Comparison of ENCODE assay signal across 29 cellular contexts in genomic region chr3:141067559-141067958, GRCh38. TPM values are rescaled to one million over a fixed set of nuclear protein-coding genes. Genes with fewer than 3 reads are reported as not detected.
"Had no signal": no experiment of that assay in that cellular context is flagged by ENCODE, and none has a peak within 500 bp of the region (broad histone marks: within the 10 kb centered on the region; RNA-seq: fewer than 3 reads in every experiment).

No MANE protein-coding gene starts in this region.

- H3K27ac Mint-ChIP-seq: activated B cell treated with CpG ODN at 0.5 μM for 24 hours; activated naive CD4-positive, alpha-beta T cell treated with anti-CD3 and anti-CD28 coated beads for 36 hours; activated naive CD8-positive, alpha-beta T cell treated with anti-CD3 and anti-CD28 coated beads, Interleukin-2, amount 10 ng/mL, durations not matched to agents 7 days and 5 days; activated T-helper 2 cell treated with anti-CD3 and anti-CD28 coated beads, Interferon-gamma antibody, Interleukin-2, Interleukin-4, amounts not matched to agents 10 μg/mL and 5 μg/mL and 100 μg/mL, durations not matched to agents 14 hours and 24 hours and 36 hours; effector memory CD8-positive, alpha-beta T cell; memory B cell; naive B cell; progenitor cell of endocrine pancreas; stimulated activated effector memory CD8-positive, alpha-beta T cell treated with anti-CD3 and anti-CD28 coated beads, Interleukin-12 subunit alpha, Interleukin-12 subunit beta, amount 100 ng/mL, for 72 hours; T-cell had no signal

- H3K36me3 Mint-ChIP-seq: activated naive CD8-positive, alpha-beta T cell treated with anti-CD3 and anti-CD28 coated beads, Interleukin-2, amount 10 ng/mL, durations not matched to agents 7 days and 5 days; memory B cell; naive B cell; stimulated activated effector memory CD8-positive, alpha-beta T cell treated with anti-CD3 and anti-CD28 coated beads, Interleukin-12 subunit alpha, Interleukin-12 subunit beta, amount 100 ng/mL, for 72 hours; T-cell had no signal

- H3K9me3 Mint-ChIP-seq: activated B cell treated with CpG ODN at 0.5 μM for 24 hours; activated naive CD4-positive, alpha-beta T cell treated with anti-CD3 and anti-CD28 coated beads for 36 hours; activated naive CD8-positive, alpha-beta T cell treated with anti-CD3 and anti-CD28 coated beads, Interleukin-2, amount 10 ng/mL, durations not matched to agents 7 days and 5 days; activated T-cell treated with anti-CD3 and anti-CD28 coated beads, Interleukin-2, amount 50 U/mL, for 4 hours; activated T-helper 2 cell treated with anti-CD3 and anti-CD28 coated beads, Interferon-gamma antibody, Interleukin-2, Interleukin-4, amounts not matched to agents 10 μg/mL and 5 μg/mL and 100 μg/mL, durations not matched to agents 14 hours and 24 hours and 36 hours; effector memory CD8-positive, alpha-beta T cell; memory B cell; naive B cell; stimulated activated effector memory CD8-positive, alpha-beta T cell treated with anti-CD3 and anti-CD28 coated beads, Interleukin-12 subunit alpha, Interleukin-12 subunit beta, amount 100 ng/mL, for 72 hours had no signal

- H3K27ac ChIP-seq: colonic mucosa, dorsolateral prefrontal cortex, esophagus squamous epithelium, gastrocnemius medialis, stomach, suprapubic skin, tibial nerve, uterus had no signal

- DNase-seq: activated B cell treated with CpG ODN at 0.5 μM for 24 hours; activated CD4-positive, alpha-beta T cell treated with anti-CD3 and anti-CD28 coated beads for 4 hours; activated CD4-positive, alpha-beta T cell treated with anti-CD3 and anti-CD28 coated beads, Interleukin-2, amount 50 U/mL, for 48 hours; activated CD8-positive, alpha-beta memory T cell treated with anti-CD3 and anti-CD28 coated beads, Interleukin-2, amount 50 U/mL, for 48 hours; activated naive CD4-positive, alpha-beta T cell treated with anti-CD3 and anti-CD28 coated beads for 36 hours; activated naive CD8-positive, alpha-beta T cell treated with anti-CD3 and anti-CD28 coated beads, Interleukin-2, amount 10 ng/mL, durations not matched to agents 7 days and 5 days; activated T-cell treated with anti-CD3 and anti-CD28 coated beads, Interleukin-2, amount 50 U/mL, for 4 hours; amniotic stem cell; colonic mucosa; dorsolateral prefrontal cortex; effector memory CD8-positive, alpha-beta T cell; esophagus squamous epithelium; gastrocnemius medialis; head of caudate nucleus; hypothalamus; mucosa of descending colon; naive B cell; retina; stomach; T-cell; uterus had no signal

- H3K4me3 Mint-ChIP-seq: activated B cell treated with CpG ODN at 0.5 μM for 24 hours; activated naive CD4-positive, alpha-beta T cell treated with anti-CD3 and anti-CD28 coated beads for 36 hours; activated naive CD8-positive, alpha-beta T cell treated with anti-CD3 and anti-CD28 coated beads, Interleukin-2, amount 10 ng/mL, durations not matched to agents 7 days and 5 days; activated T-cell treated with anti-CD3 and anti-CD28 coated beads, Interleukin-2, amount 50 U/mL, for 4 hours; effector memory CD8-positive, alpha-beta T cell; memory B cell; naive B cell; stimulated activated effector memory CD8-positive, alpha-beta T cell treated with anti-CD3 and anti-CD28 coated beads, Interleukin-12 subunit alpha, Interleukin-12 subunit beta, amount 100 ng/mL, for 72 hours; T-cell had no signal

- H3K36me3 ChIP-seq: colonic mucosa, esophagus squamous epithelium, gastrocnemius medialis, stomach, suprapubic skin, tibial nerve, uterus had no signal

- H3K4me1 ChIP-seq: colonic mucosa, esophagus squamous epithelium, gastrocnemius medialis, stomach, suprapubic skin, tibial nerve, uterus had no signal

- H3K9me3 ChIP-seq: colonic mucosa, esophagus squamous epithelium, gastrocnemius medialis, mucosa of descending colon, stomach, suprapubic skin, tibial nerve, uterus had no signal

- H3K27me3 Mint-ChIP-seq: memory B cell, progenitor cell of endocrine pancreas had no signal

- H3K27me3 ChIP-seq: colonic mucosa, gastrocnemius medialis, suprapubic skin, tibial nerve, uterus had no signal

- H3K4me1 Mint-ChIP-seq: activated B cell treated with CpG ODN at 0.5 μM for 24 hours, memory B cell, naive B cell had no signal

- H3K4me3 ChIP-seq: colonic mucosa, dorsolateral prefrontal cortex, esophagus squamous epithelium, gastrocnemius medialis, mucosa of descending colon, stomach, suprapubic skin, tibial nerve, uterus had no signal

- ATAC-seq: activated T-cell treated with anti-CD3 and anti-CD28 coated beads, Interleukin-2, amount 50 U/mL, for 4 hours; effector memory CD8-positive, alpha-beta T cell; gastrocnemius medialis; mucosa of descending colon; stimulated activated effector memory CD8-positive, alpha-beta T cell treated with anti-CD3 and anti-CD28 coated beads, Interleukin-12 subunit alpha, Interleukin-12 subunit beta, amount 100 ng/mL, for 72 hours; T-cell had no signal

RNA-seq across cellular contexts. Expression of gene SPSB4, which starts 16.4 kb away (rescaled TPM):
- total RNA-seq: activated B cell treated with CpG ODN at 0.5 μM for 24 hours; activated CD8-positive, alpha-beta memory T cell treated with anti-CD3 and anti-CD28 coated beads for 36 hours; activated naive CD4-positive, alpha-beta T cell treated with anti-CD3 and anti-CD28 coated beads for 36 hours; activated naive CD8-positive, alpha-beta T cell treated with anti-CD3 and anti-CD28 coated beads, Interleukin-2, amount 10 ng/mL, durations not matched to agents 7 days and 5 days; activated T-cell treated with anti-CD3 and anti-CD28 coated beads, Interleukin-2, amount 50 U/mL, for 4 hours; activated T-helper 2 cell treated with anti-CD3 and anti-CD28 coated beads, Interferon-gamma antibody, Interleukin-2, Interleukin-4, amounts not matched to agents 10 μg/mL and 5 μg/mL and 100 μg/mL, durations not matched to agents 14 hours and 24 hours and 36 hours; colonic mucosa; esophagus squamous epithelium; osteoblast; T-cell had no signal
